Comparison of ENCODE assay signal across 2 cellular contexts in genomic region chr4:139267301-139267700, GRCh38.
A peak's percentile ranks its signal among the peaks of the same experiment; 100 is the strongest.
TF ChIP-seq lines count a peak whose summit lies in the region.

No MANE protein-coding gene starts in this region.

TF ChIP-seq in HepG2, 621 proteins besides CTCF, POLR2A, EP300 and RAD21:
- TF ChIP-seq ZNF432 (CRISPR knock-in tag; IDR thresholded peaks at IDR 0.05; ENCODE audit: borderline replicate concordance) (no peak), KDM5B (CRISPR knock-in tag; IDR thresholded peaks at IDR 0.05; ENCODE audit: borderline replicate concordance) (no peak), ATF3 (CRISPR knock-in tag; IDR thresholded peaks at IDR 0.05) (no peak), ZNF501 (CRISPR knock-in tag; IDR thresholded peaks at IDR 0.05) (no peak), ZNF513 (CRISPR knock-in tag; conservative IDR thresholded peaks at IDR 0.05) (no peak), ZNF564 (CRISPR knock-in tag; IDR thresholded peaks at IDR 0.05) (no peak), HMGA1 (CRISPR knock-in tag; conservative IDR thresholded peaks at IDR 0.05) (no peak)

TF ChIP-seq in SK-N-SH, 30 proteins besides CTCF, POLR2A, EP300 and RAD21:
- peak; percentile 51 for TF ChIP-seq PBX3 (IDR thresholded peaks at IDR 0.05)
- TF ChIP-seq RXRA (IDR thresholded peaks at IDR 0.05; ENCODE audit: borderline replicate concordance, low read depth): no peak
- no peak for TF ChIP-seq TEAD4 (IDR thresholded peaks at IDR 0.05; ENCODE audit: borderline replicate concordance, insufficient read depth)
- TF ChIP-seq YY1 (IDR thresholded peaks at IDR 0.05; ENCODE audit: low read depth): no peak
- no peak for TF ChIP-seq GATA2 (CRISPR knock-in tag; IDR thresholded peaks at IDR 0.05)
- peak; percentile 58; the same call in 1 of the 2 replicates for TF ChIP-seq FOSL2 (IDR thresholded peaks at IDR 0.05; ENCODE audit: borderline replicate concordance, low read depth)
- TF ChIP-seq FOXJ3 (CRISPR knock-in tag; IDR thresholded peaks at IDR 0.05): no peak
- TF ChIP-seq POLR2AphosphoS5 (IDR thresholded peaks at IDR 0.05; ENCODE audit: low read depth, low read length): no peak
- TF ChIP-seq REST (IDR thresholded peaks at IDR 0.05; ENCODE audit: low read depth, low read length): no peak
- TF ChIP-seq MEF2A (IDR thresholded peaks at IDR 0.05; ENCODE audit: borderline replicate concordance, low read depth): no peak
- TF ChIP-seq JUND (IDR thresholded peaks at IDR 0.05): peak; percentile 61
- TF ChIP-seq ZBTB33 (IDR thresholded peaks at IDR 0.05; ENCODE audit: borderline replicate concordance, low read depth): no peak
- TF ChIP-seq CHD2 (IDR thresholded peaks at IDR 0.05; ENCODE audit: low read length, partially characterized antibody): no peak
- no peak for TF ChIP-seq SIN3A (IDR thresholded peaks at IDR 0.05; ENCODE audit: borderline replicate concordance, low read depth, low read length)
- no peak for TF ChIP-seq TCF12 (IDR thresholded peaks at IDR 0.05)
- TF ChIP-seq NRF1 (IDR thresholded peaks at IDR 0.05; ENCODE audit: low read depth, low read length): no peak
- TF ChIP-seq FOXM1 (IDR thresholded peaks at IDR 0.05; ENCODE audit: low read depth): no peak
- TF ChIP-seq NFIC (IDR thresholded peaks at IDR 0.05; ENCODE audit: borderline replicate concordance): peak; percentile 56; the same call in 1 of the 2 replicates
- TF ChIP-seq IRF3 (IDR thresholded peaks at IDR 0.05; ENCODE audit: low read depth, low read length): no peak
- no peak for TF ChIP-seq ELF1 (IDR thresholded peaks at IDR 0.05)
- no peak for TF ChIP-seq GABPA (IDR thresholded peaks at IDR 0.05; ENCODE audit: low read depth)
- TF ChIP-seq USF2 (IDR thresholded peaks at IDR 0.05; ENCODE audit: borderline replicate concordance, low read depth, low read length): no peak
- TF ChIP-seq USF1 (IDR thresholded peaks at IDR 0.05; ENCODE audit: borderline replicate concordance, low read depth): no peak
- no peak for TF ChIP-seq EZH2phosphoT487 (IDR thresholded peaks at IDR 0.05; ENCODE audit: borderline replicate concordance, low read depth)
- TF ChIP-seq MXI1 (IDR thresholded peaks at IDR 0.05; ENCODE audit: low read depth, low read length): no peak
- no peak for TF ChIP-seq RCOR1 (IDR thresholded peaks at IDR 0.05; ENCODE audit: low read length)
- TF ChIP-seq SMC3 (IDR thresholded peaks at IDR 0.05; ENCODE audit: low read depth, low read length): no peak
- no peak for TF ChIP-seq RFX5 (IDR thresholded peaks at IDR 0.05; ENCODE audit: low read length)
- TF ChIP-seq MAX (IDR thresholded peaks at IDR 0.05; ENCODE audit: low read depth): no peak
- no peak for TF ChIP-seq TAF1 (IDR thresholded peaks at IDR 0.05; ENCODE audit: borderline replicate concordance, low read depth, low read length)
